Comparison of ENCODE assay signal across 8 cellular contexts in the genomic region with DNA sequence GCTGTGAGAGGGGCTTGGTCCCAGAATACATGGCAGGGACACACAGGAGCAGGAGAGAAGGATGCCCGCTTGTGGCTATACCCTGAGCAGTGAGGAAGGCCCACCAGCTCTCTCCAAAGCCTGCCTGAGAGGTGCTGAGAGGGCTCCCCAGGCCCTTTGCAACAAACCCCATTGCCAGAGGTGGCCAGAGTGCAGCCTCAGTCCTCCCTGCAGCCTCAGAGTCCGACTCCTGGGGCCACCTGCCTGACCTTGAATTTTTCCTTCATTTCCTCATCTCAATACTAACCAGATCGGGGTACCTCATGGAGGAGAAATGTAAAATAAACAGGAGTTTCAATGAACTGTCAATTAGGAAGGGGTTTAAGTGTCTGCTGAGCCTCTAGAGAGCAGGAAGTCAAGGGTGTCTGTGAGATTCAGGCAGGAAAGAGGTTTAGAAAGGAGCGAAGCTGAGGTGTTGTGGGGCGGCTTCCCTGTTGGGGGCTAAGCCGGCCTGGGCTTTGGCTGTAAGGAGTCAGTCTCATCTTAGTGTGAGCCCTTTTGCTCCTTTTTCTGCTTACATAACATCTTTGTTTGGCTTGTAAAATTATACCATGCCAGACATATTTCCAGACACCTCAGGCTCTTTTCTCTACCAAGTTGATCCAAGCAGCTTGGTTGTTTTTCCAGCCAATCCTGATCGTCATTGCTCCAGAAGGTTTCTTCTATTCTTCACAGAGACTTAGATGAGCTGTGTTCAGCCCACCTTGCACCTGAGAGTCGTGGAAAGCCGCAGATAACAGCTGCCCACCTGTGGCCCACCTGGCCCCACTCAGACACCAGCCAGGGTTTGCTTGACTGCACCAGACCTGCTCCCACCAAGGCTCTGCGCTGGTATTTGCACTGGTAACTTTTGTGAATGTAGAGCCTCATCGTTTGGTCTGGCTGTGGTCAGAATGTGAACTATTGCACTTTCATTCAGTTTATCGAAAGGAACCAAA. TPM values are rescaled to one million over a fixed set of nuclear protein-coding genes. Genes with fewer than 3 reads are reported as not detected.
A peak's percentile ranks its signal among the peaks of the same experiment; 100 is the strongest.
DNase-seq lines count a peak whose midpoint lies in the region; ATAC-seq and TF ChIP-seq lines count a peak whose summit lies in the region.

No MANE protein-coding gene starts in this region.

- H3K27ac Mint-ChIP-seq in progenitor cell of endocrine pancreas: no peak overlapping the region

- DNase-seq in GM20000 (ENCODE audit: low spot score) (peak; percentile 45), progenitor cell of endocrine pancreas (ENCODE audit: low spot score, unreplicated experiment) (no peak), GOT3 (lab: John Stamatoyannopoulos, UW) (no peak), NOMO-1 treated with DMSO at 0.1 percent for 48 hours (lab: John Stamatoyannopoulos, UW; ENCODE audit: unreplicated experiment) (no peak), SHP77 treated with DMSO at 0.1 percent for 48 hours (lab: John Stamatoyannopoulos, UW) (no peak)
- DNase-seq in central memory CD4-positive, alpha-beta T cell: peak; percentile 47

- H3K4me1 Mint-ChIP-seq in progenitor cell of endocrine pancreas (ENCODE audit: low read depth): peaks cover 1% of the 10 kb centered on the region

- peak; percentile 71 for ATAC-seq in HG03469 (IDR thresholded peaks at IDR 0.05; ENCODE audit: unreplicated experiment)

- no peaks in the 10 kb centered on the region for H3K36me3 Mint-ChIP-seq in progenitor cell of endocrine pancreas (ENCODE audit: insufficient read depth)

- no peaks in the 10 kb centered on the region for H3K9me3 Mint-ChIP-seq in progenitor cell of endocrine pancreas (ENCODE audit: low read depth)

- H3K27me3 Mint-ChIP-seq in progenitor cell of endocrine pancreas: no peaks in the 10 kb centered on the region

- TF ChIP-seq CTCF in GM20000 (IDR thresholded peaks at IDR 0.05; ENCODE audit: extremely low read depth, missing control alignments): no peak
- TF ChIP-seq CTCF in progenitor cell of endocrine pancreas (IDR thresholded peaks at IDR 0.05; ENCODE audit: unreplicated experiment): no peak

- peak overlapping the region; percentile 3; the same call in 1 of the 2 replicates for H3K4me3 ChIP-seq in GM08714 (ENCODE audit: low read length)

- no peak overlapping the region for H3K4me3 Mint-ChIP-seq in progenitor cell of endocrine pancreas (ENCODE audit: low read depth)

RNA-seq across cellular contexts. Expression of gene CMTM7, which starts 36.7 kb away (rescaled TPM):
- 24.6 and 29.6 TPM in 2 replicates for total RNA-seq in progenitor cell of endocrine pancreas

Comparison
In these comparisons a context has a peak if more than half of its experiments do, and no peak if none do; other contexts are left out.
1. DNase-seq: peak in GM20000 (single experiment) and central memory CD4-positive, alpha-beta T cell (single experiment); none in progenitor cell of endocrine pancreas (single experiment), GOT3 (single experiment), NOMO-1 treated with DMSO at 0.1 percent for 48 hours (single experiment) and SHP77 treated with DMSO at 0.1 percent for 48 hours (single experiment).